20 cellular contexts compared by ENCODE assay signal in the genomic region with DNA sequence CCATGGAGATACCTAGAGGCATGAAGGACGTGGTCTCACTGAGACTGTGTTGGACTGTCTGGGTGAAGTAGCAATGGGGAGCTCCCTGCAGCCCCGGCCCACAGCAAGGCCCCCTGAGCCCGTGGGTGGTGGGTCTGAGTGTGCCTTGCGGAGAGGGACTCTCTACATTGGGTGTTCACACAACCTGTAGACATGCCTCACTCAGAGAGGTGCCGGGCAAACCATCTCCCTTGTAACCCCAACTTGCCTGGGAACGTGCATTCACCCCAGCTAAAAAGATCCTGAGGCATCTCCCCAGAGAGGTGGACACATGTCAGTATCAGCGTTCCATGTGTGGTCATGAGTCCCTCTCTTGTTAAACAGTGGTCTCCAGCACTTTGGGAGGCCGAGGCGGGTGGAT. TPM values are rescaled to one million over a fixed set of nuclear protein-coding genes. Genes with fewer than 3 reads are reported as not detected.
DNase-seq lines count a peak whose midpoint lies in the region; FAIRE-seq and TF ChIP-seq lines count a peak whose summit lies in the region.
"Had no signal": no experiment of that assay in that cellular context is flagged by ENCODE, and none has a peak within 500 bp of the region (broad histone marks: within the 10 kb centered on the region; RNA-seq: fewer than 3 reads in every experiment).

No MANE protein-coding gene starts in this region.

- H3K79me2 ChIP-seq in OCI-LY7 (ENCODE audit: insufficient read depth, low read depth, low read length): no peaks in the 10 kb centered on the region

- H3K9me2 ChIP-seq in OCI-LY7 (ENCODE audit: insufficient read depth, low read length): no peaks in the 10 kb centered on the region

- BruUV-seq in OCI-LY7 (replicated peaks; lab: Mats Ljungman, UMichigan): no TSS peak

- H3K27ac Mint-ChIP-seq in activated naive CD4-positive, alpha-beta T cell treated with anti-CD3 and anti-CD28 coated beads, Interleukin-2, amount 10 ng/mL, durations not matched to agents 7 days and 5 days: no peak overlapping the region
- H3K27ac Mint-ChIP-seq: CD14-positive monocyte; CD8-positive, alpha-beta T cell; HFFc6 had no signal

- peaks cover 48 to 93% (median 86%) of the 10 kb centered on the region in 10 experiments for H3K4me1 ChIP-seq in BLaER1 treated with 17β-estradiol and CSF1 and Interleukin-3, amounts not matched to agents 10 nM and 100 nM
- H3K4me1 ChIP-seq in OCI-LY7 (ENCODE audit: insufficient read depth, low read length, poor library complexity, severe bottlenecking): peaks cover 75% of the 10 kb centered on the region
- H3K4me1 ChIP-seq: Caco-2 had no signal

- intact Hi-C loops in OCI-LY7 (cut with micrococcal nuclease; ENCODE audit: unreplicated experiment): no loop called here

- peaks cover 38% of the 10 kb centered on the region for H3K4me1 Mint-ChIP-seq in activated naive CD4-positive, alpha-beta T cell treated with anti-CD3 and anti-CD28 coated beads, Interleukin-2, amount 10 ng/mL, durations not matched to agents 7 days and 5 days

- TF ChIP-seq CTCF in GM20000 (IDR thresholded peaks at IDR 0.05; ENCODE audit: extremely low read depth, missing control alignments): no peak
- TF ChIP-seq CTCF in OCI-LY7 (conservative IDR thresholded peaks at IDR 0.05; ENCODE audit: low read length): no peak

- CTCF ChIA-PET in OCI-LY7 (lab: Charles Lee; ENCODE audit: unreplicated experiment): no interaction called here
- CTCF ChIA-PET in activated naive CD4-positive, alpha-beta T cell treated with anti-CD3 and anti-CD28 coated beads, Interleukin-2, amount 10 ng/mL, durations not matched to agents 7 days and 5 days (lab: Charles Lee): interaction anchor here (0.8 to 0.9 kb wide), 2 partner anchors 11 to 39 kb away, joined by 3 read pairs; no protein-coding TSS in a partner anchor

- peak overlapping the region; percentile 61; the same call in 1 of the 2 replicates for H2AFZ ChIP-seq in OCI-LY7 (ENCODE audit: low read length)

- H3K27me3 Mint-ChIP-seq in activated naive CD4-positive, alpha-beta T cell treated with anti-CD3 and anti-CD28 coated beads, Interleukin-2, amount 10 ng/mL, durations not matched to agents 7 days and 5 days: peaks cover 45% of the 10 kb centered on the region

- no peaks in the 10 kb centered on the region for H3K36me3 Mint-ChIP-seq in activated naive CD4-positive, alpha-beta T cell treated with anti-CD3 and anti-CD28 coated beads, Interleukin-2, amount 10 ng/mL, durations not matched to agents 7 days and 5 days
- H3K36me3 Mint-ChIP-seq: CD14-positive monocyte; CD8-positive, alpha-beta T cell had no signal

- H3K36me3 ChIP-seq in BLaER1 treated with 17β-estradiol and CSF1 and Interleukin-3, amounts not matched to agents 10 nM and 100 nM: peaks cover 0 to 26% (median 0%) of the 10 kb centered on the region in 11 experiments; a peak in 1 of 22 replicates
- no peaks in the 10 kb centered on the region for H3K36me3 ChIP-seq in OCI-LY7 (ENCODE audit: insufficient read depth, low read length)

- H3K4me2 ChIP-seq in BLaER1 treated with 17β-estradiol and CSF1 and Interleukin-3, amounts not matched to agents 10 nM and 100 nM: peak overlapping the region; percentile 63 to 98 (median 95)
- peak overlapping the region; percentile 46 for H3K4me2 ChIP-seq in OCI-LY7 (ENCODE audit: low read length)

- peak overlapping the region in 10 of 11 experiments; percentile 50 to 96 (median 94); a peak in 19 of 22 replicates for H3K27ac ChIP-seq in BLaER1 treated with 17β-estradiol and CSF1 and Interleukin-3, amounts not matched to agents 10 nM and 100 nM
- peak overlapping the region; percentile 41 for H3K27ac ChIP-seq in OCI-LY7 (ENCODE audit: low read depth, low read length, poor library complexity, severe bottlenecking)
- H3K27ac ChIP-seq: HL-60 had no signal

- H3K27me3 ChIP-seq in BLaER1 treated with 17β-estradiol and CSF1 and Interleukin-3, amounts not matched to agents 10 nM and 100 nM: peaks cover 0 to 7% (median 0%) of the 10 kb centered on the region in 11 experiments; a peak in 2 of 22 replicates

- FAIRE-seq in urothelium cell line (lab: Jason Lieb, UNC): peak; percentile 52
- FAIRE-seq: GM12891, H1, K562 had no signal

- peak overlapping the region in 9 of 10 experiments; percentile 17 to 90 (median 67); a peak in 17 of 20 replicates for H3K4me3 ChIP-seq in BLaER1 treated with 17β-estradiol and CSF1 and Interleukin-3, amounts not matched to agents 10 nM and 100 nM
- no peak overlapping the region for H3K4me3 ChIP-seq in OCI-LY7 (ENCODE audit: low read depth, low read length, poor library complexity, severe bottlenecking)
- H3K4me3 ChIP-seq: K562 had no signal

- no peaks in the 10 kb centered on the region for H3K9me3 Mint-ChIP-seq in activated naive CD4-positive, alpha-beta T cell treated with anti-CD3 and anti-CD28 coated beads, Interleukin-2, amount 10 ng/mL, durations not matched to agents 7 days and 5 days
- H3K9me3 Mint-ChIP-seq: CD14-positive monocyte; CD8-positive, alpha-beta T cell; HFFc6 had no signal

- peak overlapping the region; percentile 17 to 94 (median 87); a peak in 20 of 22 replicates for H3K9ac ChIP-seq in BLaER1 treated with 17β-estradiol and CSF1 and Interleukin-3, amounts not matched to agents 10 nM and 100 nM

- H4K20me1 ChIP-seq in BLaER1 treated with 17β-estradiol and CSF1 and Interleukin-3, amounts not matched to agents 10 nM and 100 nM: no peaks in the 10 kb centered on the region; a peak in 1 of 22 replicates
- H4K20me1 ChIP-seq in OCI-LY7 (ENCODE audit: insufficient read depth, low read length): no peaks in the 10 kb centered on the region

- POLR2A ChIA-PET in OCI-LY7 (lab: Charles Lee): interaction anchor here (0.6 kb wide), 2 partner anchors 15 to 212 kb away, joined by 4 to 5 read pairs; no protein-coding TSS in a partner anchor

- DNase-seq in GM20000 (ENCODE audit: low spot score) (peak; percentile 1), OCI-LY7 (ENCODE audit: low spot score) (no peak), urothelium cell line (ENCODE audit: low spot score) (no peak), COLO829 (ENCODE audit: low spot score) (no peak), NCI-H1694 treated with DMSO at 0.1 percent for 48 hours (lab: John Stamatoyannopoulos, UW) (no peak)
- DNase-seq in activated naive CD4-positive, alpha-beta T cell treated with anti-CD3 and anti-CD28 coated beads, Interleukin-2, amount 10 ng/mL, durations not matched to agents 7 days and 5 days: no peak
- DNase-seq: Caco-2; CD8-positive, alpha-beta T cell; HCEC 1CT; HFFc6; Kasumi-1 had no signal

- H3K4me3 Mint-ChIP-seq in activated naive CD4-positive, alpha-beta T cell treated with anti-CD3 and anti-CD28 coated beads, Interleukin-2, amount 10 ng/mL, durations not matched to agents 7 days and 5 days: no peak overlapping the region
- H3K4me3 Mint-ChIP-seq: CD14-positive monocyte; CD8-positive, alpha-beta T cell; HFFc6 had no signal

- no peaks in the 10 kb centered on the region for H3K9me3 ChIP-seq in BLaER1 treated with 17β-estradiol and CSF1 and Interleukin-3, amounts not matched to agents 10 nM and 100 nM (replicated peaks in 1 of 11)
- no peaks in the 10 kb centered on the region for H3K9me3 ChIP-seq in OCI-LY7 (ENCODE audit: low read length)
- H3K9me3 ChIP-seq: Caco-2 had no signal

RNA-seq across cellular contexts. Expression of a gene that starts 2.1 kb away (rescaled TPM):
- 3.6 and 7.0 TPM in 2 replicates for total RNA-seq in OCI-LY7 (2014; rRNA removed; shearing (Covaris generic))
- 1.7 and 2.3 TPM in 2 replicates for total RNA-seq in OCI-LY7 (2022)
- total RNA-seq: A172; B cell; Caco-2; CD8-positive, alpha-beta T cell; G401; H1; HFFc6; K562 had no signal
